Comparison of ENCODE assay signal across 15 cellular contexts in genomic region chr16:1153480-1154160, GRCh38. TPM values are rescaled to one million over a fixed set of nuclear protein-coding genes. Genes with fewer than 3 reads are reported as not detected.
DNase-seq lines count a peak whose midpoint lies in the region; ATAC-seq and TF ChIP-seq lines count a peak whose summit lies in the region.
"Had no signal": no experiment of that assay in that cellular context is flagged by ENCODE, and none has a peak within 500 bp of the region (broad histone marks: within the 10 kb centered on the region; RNA-seq: fewer than 3 reads in every experiment).

No MANE protein-coding gene starts in this region.

- H3K4me3 ChIP-seq in right atrium auricular region (peak overlapping the region; percentile 18 to 48), coronary artery (peak overlapping the region; percentile 83), mucosa of rectum (ENCODE audit: low read length in 2 of 2) (no peak overlapping the region), vagina (peak overlapping the region; percentile 34 to 55)

- H3K4me1 ChIP-seq in right atrium auricular region: peaks cover 0 to 15% of the 10 kb centered on the region in 2 donors
- H3K4me1 ChIP-seq in mucosa of rectum (ENCODE audit: control insufficient read depth in 2 of 2, insufficient read depth in 2 of 2, low read length in 2 of 2): peaks cover 5 to 8% of the 10 kb centered on the region in 2 donors
- H3K4me1 ChIP-seq in vagina: peaks cover 25% of the 10 kb centered on the region
- H3K4me1 ChIP-seq: foreskin keratinocyte had no signal

- no peak for TF ChIP-seq POLR2A in vagina (IDR thresholded peaks at IDR 0.05)

- ATAC-seq in Right ventricle myocardium superior (ENCODE audit: poor library complexity) (no peak), HG03025 (IDR thresholded peaks at IDR 0.05; ENCODE audit: low FRiP score, unreplicated experiment) (no peak)
- ATAC-seq: foreskin keratinocyte had no signal

- peak overlapping the region; percentile 26 to 40 for H3K27ac ChIP-seq in right atrium auricular region
- H3K27ac ChIP-seq in coronary artery: peak overlapping the region; percentile 89 to 95
- peak overlapping the region; percentile 31 to 72 for H3K27ac ChIP-seq in mucosa of rectum (ENCODE audit: low read depth in 2 of 2, low read length in 2 of 2)
- peak overlapping the region; percentile 54 for H3K27ac ChIP-seq in vagina
- H3K27ac ChIP-seq: foreskin keratinocyte had no signal

- no peak overlapping the region for H3K9ac ChIP-seq in mucosa of rectum (ENCODE audit: low read depth in 1 of 2, low read length in 2 of 2)

- TF ChIP-seq CTCF in right atrium auricular region (IDR thresholded peaks at IDR 0.05) (no peak), coronary artery (IDR thresholded peaks at IDR 0.05) (no peak), vagina (IDR thresholded peaks at IDR 0.05) (no peak)

- H3K9me3 ChIP-seq in right atrium auricular region: no peaks in the 10 kb centered on the region
- no peaks in the 10 kb centered on the region for H3K9me3 ChIP-seq in mucosa of rectum (ENCODE audit: control insufficient read depth in 2 of 2, low read length in 2 of 2)
- no peaks in the 10 kb centered on the region for H3K9me3 ChIP-seq in vagina

- DNase-seq in right atrium auricular region (ENCODE audit: low spot score): no peak
- DNase-seq in Right ventricle myocardium superior: no peak
- no peak for DNase-seq in coronary artery (ENCODE audit: low spot score)
- no peak for DNase-seq in vagina (ENCODE audit: extremely low spot score in 2 of 2)
- DNase-seq in activated CD8-positive, alpha-beta memory T cell treated with anti-CD3 and anti-CD28 coated beads, Interleukin-2, amount 50 U/mL, for 48 hours: no peak
- DNase-seq in NCI-H510A (lab: John Stamatoyannopoulos, UW): no peak
- DNase-seq: foreskin keratinocyte, HCEC 1CT, SIG-M5 had no signal

- intact Hi-C loops in Right ventricle myocardium superior (cut with DNase I): no loop called here
- intact Hi-C loops in vagina (cut with DNase I): loop anchor here (10.0 kb wide), 1 partner anchor 891 kb away; the partner anchor contains the start of genes NTHL1 and TSC2

- H3K36me3 ChIP-seq in right atrium auricular region (no peaks in the 10 kb centered on the region), mucosa of rectum (ENCODE audit: control insufficient read depth in 2 of 2, insufficient read depth in 2 of 2, low read length in 2 of 2) (no peaks in the 10 kb centered on the region), vagina (no peaks in the 10 kb centered on the region)

- H3K27me3 ChIP-seq in right atrium auricular region (peaks cover 0 to 16% of the 10 kb centered on the region in 2 donors), mucosa of rectum (ENCODE audit: control insufficient read depth in 2 of 2, insufficient read depth in 2 of 2, low read length in 2 of 2) (peaks cover 14 to 24% of the 10 kb centered on the region in 2 donors), vagina (peaks cover 11% of the 10 kb centered on the region)

RNA-seq across cellular contexts. Expression of gene CACNA1H, which starts 0.7 kb away (rescaled TPM):
- total RNA-seq in right atrium auricular region (1 to 10 TPM; 7.0 to 9.4 TPM), Right ventricle myocardium superior (4.2 TPM), vagina (10.8 TPM)
- total RNA-seq: foreskin keratinocyte, LHCN-M2 had no signal

RNA-seq across cellular contexts. Expression of gene C1QTNF8, which starts 57.6 kb away (rescaled TPM):
- not detected for total RNA-seq in right atrium auricular region
- total RNA-seq in Right ventricle myocardium superior: 0.13 TPM
- total RNA-seq in vagina: not detected
- total RNA-seq: activated T-helper 1 cell treated with anti-CD3 and anti-CD28 coated beads, Interleukin-12 subunit alpha, Interleukin-12 subunit beta, Interleukin-2, Interleukin-4 antibody, amounts not matched to agents 30 ng/mL and 10 ng/mL and 1 ng/mL, durations not matched to agents 14 hours and 24 hours and 36 hours; foreskin keratinocyte; LHCN-M2; mesenteric fat pad; skeletal muscle tissue had no signal

Comparison
In these comparisons a context has a peak if more than half of its experiments do, and no peak if none do; other contexts are left out.
1. H3K27ac ChIP-seq: peak in every context shown above with its lines; median percentile 92 in coronary artery; 54 in vagina; 52 in mucosa of rectum; 33 in right atrium auricular region.
2. H3K4me3 ChIP-seq: peak in right atrium auricular region (2 of 2), coronary artery (single experiment) and vagina (2 of 2); none in mucosa of rectum (0 of 2).